1 cellular context compared by ENCODE assay signal in the genomic region with DNA sequence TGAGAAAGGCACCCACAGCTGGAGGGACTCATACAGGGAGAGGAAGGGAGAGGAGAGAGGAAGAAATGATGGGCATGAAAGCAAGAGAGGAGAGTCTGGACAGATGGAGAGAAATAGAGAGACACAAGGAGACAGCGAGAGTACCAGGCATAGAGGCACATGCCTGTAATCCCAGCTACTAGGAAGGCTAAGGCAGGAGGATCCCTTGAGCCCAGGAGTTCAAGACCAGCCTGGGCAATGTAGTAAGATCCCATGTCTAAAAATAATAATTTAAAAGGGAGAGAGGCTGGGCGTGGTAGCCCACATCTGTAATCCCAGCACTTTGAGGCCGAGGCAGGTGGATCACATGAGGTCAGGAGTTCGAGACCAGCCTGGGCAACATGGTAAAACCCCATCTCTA.
TF ChIP-seq lines count a peak whose summit lies in the region.

No MANE protein-coding gene starts in this region.

TF ChIP-seq in H1, 55 proteins besides CTCF, POLR2A, EP300 and RAD21:
- TF ChIP-seq JUN (IDR thresholded peaks at IDR 0.05; ENCODE audit: low read depth, low read length) (no peak), EGR1 (IDR thresholded peaks at IDR 0.05; ENCODE audit: borderline replicate concordance, low read depth, low read length) (no peak)
